In the genomic region with DNA sequence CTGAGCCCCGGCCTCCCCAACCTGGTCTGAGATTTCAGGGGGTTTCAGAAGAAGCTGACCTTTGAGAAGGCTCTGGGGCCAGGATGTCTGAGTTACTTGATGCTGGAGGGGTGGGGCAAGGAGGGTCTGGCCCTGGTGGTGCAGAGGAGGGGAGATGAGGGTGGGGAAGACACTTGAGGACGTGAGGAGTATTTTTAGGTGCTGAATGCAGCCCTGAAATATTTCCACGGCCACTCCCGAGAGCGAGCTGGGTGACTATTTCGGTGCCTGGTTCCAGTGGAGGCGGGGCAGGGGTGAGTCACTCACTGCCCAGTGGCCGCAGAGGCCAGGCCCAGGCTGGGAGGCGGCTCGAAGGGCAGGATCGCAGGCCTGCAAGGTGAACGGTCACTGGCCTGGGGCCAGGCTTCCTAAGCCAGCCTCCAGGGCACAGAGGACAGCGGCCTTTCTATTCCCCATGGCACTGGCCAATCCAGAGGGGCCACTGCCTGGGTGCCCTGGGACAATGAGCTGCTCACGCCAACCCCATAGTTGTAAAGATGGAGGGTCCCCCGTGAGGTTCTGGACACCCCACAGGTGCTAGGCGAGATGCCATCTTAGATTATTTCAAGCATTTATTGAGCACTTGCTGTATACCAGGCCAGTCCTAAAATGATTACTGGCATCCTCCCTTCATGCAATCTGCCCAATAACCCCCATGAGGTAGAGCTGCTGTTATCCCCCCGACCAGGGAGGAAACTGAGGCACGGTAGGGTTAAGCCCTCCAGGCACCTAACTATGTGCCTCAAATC, we compare ENCODE assay signal across 1 cellular context.
TF ChIP-seq lines count a peak whose summit lies in the region.

No MANE protein-coding gene starts in this region.

TF ChIP-seq in liver, 16 proteins besides CTCF, POLR2A, EP300 and RAD21 (continued from another document):
- TF ChIP-seq, protein P1, sequence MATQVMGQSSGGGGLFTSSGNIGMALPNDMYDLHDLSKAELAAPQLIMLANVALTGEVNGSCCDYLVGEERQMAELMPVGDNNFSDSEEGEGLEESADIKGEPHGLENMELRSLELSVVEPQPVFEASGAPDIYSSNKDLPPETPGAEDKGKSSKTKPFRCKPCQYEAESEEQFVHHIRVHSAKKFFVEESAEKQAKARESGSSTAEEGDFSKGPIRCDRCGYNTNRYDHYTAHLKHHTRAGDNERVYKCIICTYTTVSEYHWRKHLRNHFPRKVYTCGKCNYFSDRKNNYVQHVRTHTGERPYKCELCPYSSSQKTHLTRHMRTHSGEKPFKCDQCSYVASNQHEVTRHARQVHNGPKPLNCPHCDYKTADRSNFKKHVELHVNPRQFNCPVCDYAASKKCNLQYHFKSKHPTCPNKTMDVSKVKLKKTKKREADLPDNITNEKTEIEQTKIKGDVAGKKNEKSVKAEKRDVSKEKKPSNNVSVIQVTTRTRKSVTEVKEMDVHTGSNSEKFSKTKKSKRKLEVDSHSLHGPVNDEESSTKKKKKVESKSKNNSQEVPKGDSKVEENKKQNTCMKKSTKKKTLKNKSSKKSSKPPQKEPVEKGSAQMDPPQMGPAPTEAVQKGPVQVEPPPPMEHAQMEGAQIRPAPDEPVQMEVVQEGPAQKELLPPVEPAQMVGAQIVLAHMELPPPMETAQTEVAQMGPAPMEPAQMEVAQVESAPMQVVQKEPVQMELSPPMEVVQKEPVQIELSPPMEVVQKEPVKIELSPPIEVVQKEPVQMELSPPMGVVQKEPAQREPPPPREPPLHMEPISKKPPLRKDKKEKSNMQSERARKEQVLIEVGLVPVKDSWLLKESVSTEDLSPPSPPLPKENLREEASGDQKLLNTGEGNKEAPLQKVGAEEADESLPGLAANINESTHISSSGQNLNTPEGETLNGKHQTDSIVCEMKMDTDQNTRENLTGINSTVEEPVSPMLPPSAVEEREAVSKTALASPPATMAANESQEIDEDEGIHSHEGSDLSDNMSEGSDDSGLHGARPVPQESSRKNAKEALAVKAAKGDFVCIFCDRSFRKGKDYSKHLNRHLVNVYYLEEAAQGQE (IDR thresholded peaks at IDR 0.05) = peak; percentile 71
- TF ChIP-seq YY1 (IDR thresholded peaks at IDR 0.05) = peak; percentile 68
- no peak for TF ChIP-seq GABPA (IDR thresholded peaks at IDR 0.05 in 1 of 2, conservative IDR thresholded peaks at IDR 0.05 in 1 of 2)
